ENCODE assay signal across 8 cellular contexts in the genomic region with DNA sequence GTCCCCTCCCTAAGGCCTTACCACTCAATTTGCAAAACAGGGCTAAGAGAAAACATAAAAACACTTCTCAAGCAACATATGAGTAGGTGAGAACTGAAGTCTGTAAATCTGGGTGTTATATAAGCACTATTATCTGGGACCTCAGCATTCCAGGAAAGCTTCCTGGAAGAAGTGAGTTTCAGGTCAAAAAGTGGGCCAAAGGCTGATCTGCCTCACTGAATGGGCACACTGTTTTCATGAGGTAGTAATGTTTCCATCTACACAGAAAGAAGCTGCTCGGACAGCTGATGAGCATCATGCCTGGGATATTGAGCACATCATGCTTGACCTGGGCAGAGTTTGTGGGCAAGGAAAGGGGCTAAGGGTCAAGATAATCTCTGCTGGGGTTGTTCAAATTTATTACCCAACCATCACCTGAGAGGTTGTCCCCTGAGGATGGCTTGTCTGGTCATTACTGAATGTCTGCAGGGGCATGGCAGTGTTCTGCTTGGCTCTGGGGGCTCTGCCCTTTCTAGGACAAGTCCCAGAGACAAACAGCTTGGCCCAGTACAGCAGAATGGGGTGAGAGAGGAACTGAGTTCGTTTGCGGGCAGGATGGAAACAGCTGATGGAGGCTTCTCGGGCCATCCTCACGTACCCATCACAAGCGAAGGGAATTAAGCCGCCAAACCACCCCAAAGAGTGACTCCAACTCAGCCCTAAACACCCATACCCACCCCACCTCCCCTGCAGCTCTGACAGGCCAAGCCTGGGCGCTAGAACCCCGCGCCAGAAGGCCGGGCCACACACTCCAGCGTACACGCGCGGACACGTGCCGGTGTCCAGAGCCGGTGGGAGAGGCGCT. TPM values are rescaled to one million over a fixed set of nuclear protein-coding genes. Genes with fewer than 3 reads are reported as not detected.
A peak's percentile ranks its signal among the peaks of the same experiment; 100 is the strongest.
DNase-seq lines count a peak whose midpoint lies in the region; ATAC-seq lines count a peak whose summit lies in the region.

No MANE protein-coding gene starts in this region.

- H3K4me3 Mint-ChIP-seq in activated T-helper 1 cell treated with anti-CD3 and anti-CD28 coated beads, Interleukin-12 subunit alpha, Interleukin-12 subunit beta, Interleukin-2, Interleukin-4 antibody, amounts not matched to agents 30 ng/mL and 10 ng/mL and 1 ng/mL, durations not matched to agents 14 hours and 24 hours and 36 hours = peak overlapping the region; percentile 76
- H3K4me3 Mint-ChIP-seq in immature natural killer cell = peak overlapping the region; percentile 81 to 92 (median 85)

- peak; percentile 50 to 68 for DNase-seq in AML-193 (lab: John Stamatoyannopoulos, UW)
- no peak for DNase-seq in activated T-helper 1 cell treated with anti-CD3 and anti-CD28 coated beads, Interleukin-12 subunit alpha, Interleukin-12 subunit beta, Interleukin-2, Interleukin-4 antibody, amounts not matched to agents 30 ng/mL and 10 ng/mL and 1 ng/mL, durations not matched to agents 14 hours and 24 hours and 36 hours (ENCODE audit: low spot score)
- peak in 1 of 3 donors; percentile 23 for DNase-seq in immature natural killer cell
- no peak for DNase-seq in germinal center (ENCODE audit: low spot score)
- DNase-seq in NCI-H2107 (lab: John Stamatoyannopoulos, UW) = no peak
- no peak for DNase-seq in T1000 (lab: John Stamatoyannopoulos, UW)

- peak overlapping the region; percentile 5 for H3K27ac ChIP-seq in temporal lobe (ENCODE audit: low read depth, low read length)

- H3K36me3 Mint-ChIP-seq in activated T-helper 1 cell treated with anti-CD3 and anti-CD28 coated beads, Interleukin-12 subunit alpha, Interleukin-12 subunit beta, Interleukin-2, Interleukin-4 antibody, amounts not matched to agents 30 ng/mL and 10 ng/mL and 1 ng/mL, durations not matched to agents 14 hours and 24 hours and 36 hours (ENCODE audit: low read depth) = peaks cover 8% of the 10 kb centered on the region
- H3K36me3 Mint-ChIP-seq in immature natural killer cell = no peaks in the 10 kb centered on the region

- intact Hi-C loops in activated T-helper 1 cell treated with anti-CD3 and anti-CD28 coated beads, Interleukin-12 subunit alpha, Interleukin-12 subunit beta, Interleukin-2, Interleukin-4 antibody, amounts not matched to agents 30 ng/mL and 10 ng/mL and 1 ng/mL, durations not matched to agents 14 hours and 24 hours and 36 hours (cut with micrococcal nuclease) = loop anchor here (1.0 to 5.0 kb wide), 5 partner anchors 10 to 216 kb away; a partner anchor contains a TSS

- H3K27me3 Mint-ChIP-seq in activated T-helper 1 cell treated with anti-CD3 and anti-CD28 coated beads, Interleukin-12 subunit alpha, Interleukin-12 subunit beta, Interleukin-2, Interleukin-4 antibody, amounts not matched to agents 30 ng/mL and 10 ng/mL and 1 ng/mL, durations not matched to agents 14 hours and 24 hours and 36 hours (ENCODE audit: insufficient read depth) = peaks cover 11% of the 10 kb centered on the region
- H3K27me3 Mint-ChIP-seq in immature natural killer cell (ENCODE audit: low read depth in 3 of 3) = peaks cover 4 to 8% (median 8%) of the 10 kb centered on the region in 3 donors

- H3K9me3 Mint-ChIP-seq in activated T-helper 1 cell treated with anti-CD3 and anti-CD28 coated beads, Interleukin-12 subunit alpha, Interleukin-12 subunit beta, Interleukin-2, Interleukin-4 antibody, amounts not matched to agents 30 ng/mL and 10 ng/mL and 1 ng/mL, durations not matched to agents 14 hours and 24 hours and 36 hours = no peaks in the 10 kb centered on the region
- H3K9me3 Mint-ChIP-seq in immature natural killer cell = no peaks in the 10 kb centered on the region

- peak; percentile 24 for ATAC-seq in HG02571 (IDR thresholded peaks at IDR 0.05; ENCODE audit: unreplicated experiment)

- peaks cover 49% of the 10 kb centered on the region for H3K4me1 Mint-ChIP-seq in activated T-helper 1 cell treated with anti-CD3 and anti-CD28 coated beads, Interleukin-12 subunit alpha, Interleukin-12 subunit beta, Interleukin-2, Interleukin-4 antibody, amounts not matched to agents 30 ng/mL and 10 ng/mL and 1 ng/mL, durations not matched to agents 14 hours and 24 hours and 36 hours (ENCODE audit: low read depth)
- peaks cover 37 to 46% of the 10 kb centered on the region in 2 donors for H3K4me1 Mint-ChIP-seq in immature natural killer cell

- peak overlapping the region; percentile 57 for H3K27ac Mint-ChIP-seq in activated T-helper 1 cell treated with anti-CD3 and anti-CD28 coated beads, Interleukin-12 subunit alpha, Interleukin-12 subunit beta, Interleukin-2, Interleukin-4 antibody, amounts not matched to agents 30 ng/mL and 10 ng/mL and 1 ng/mL, durations not matched to agents 14 hours and 24 hours and 36 hours
- peak overlapping the region in 5 of 6 donors; percentile 32 to 79 (median 76) for H3K27ac Mint-ChIP-seq in immature natural killer cell

RNA-seq across cellular contexts. Expression of a gene that starts 1.2 kb away (rescaled TPM):
- total RNA-seq in activated T-helper 1 cell treated with anti-CD3 and anti-CD28 coated beads, Interleukin-12 subunit alpha, Interleukin-12 subunit beta, Interleukin-2, Interleukin-4 antibody, amounts not matched to agents 30 ng/mL and 10 ng/mL and 1 ng/mL, durations not matched to agents 14 hours and 24 hours and 36 hours = 29.0 and 31.2 TPM in 2 replicates
- polyA plus RNA-seq in immature natural killer cell = 10 to 100 TPM in 2 of 3 donors, 1 to 10 TPM in 1; 8.7 to 22.0 (median 12.5) TPM
- total RNA-seq in temporal lobe = 6.6 TPM

Comparison
In these comparisons a context has a peak if more than half of its experiments do, and no peak if none do; other contexts are left out.
1. DNase-seq: peak in AML-193 (2 of 2); none in activated T-helper 1 cell treated with anti-CD3 and anti-CD28 coated beads, Interleukin-12 subunit alpha, Interleukin-12 subunit beta, Interleukin-2, Interleukin-4 antibody, amounts not matched to agents 30 ng/mL and 10 ng/mL and 1 ng/mL, durations not matched to agents 14 hours and 24 hours and 36 hours (single experiment), germinal center (single experiment), NCI-H2107 (single experiment) and T1000 (single experiment).